ENCODE assay signal across 6 cellular contexts in genomic region chr1:228109962-228110488, GRCh38. TPM values are rescaled to one million over a fixed set of nuclear protein-coding genes. Genes with fewer than 3 reads are reported as not detected.
A peak's percentile ranks its signal among the peaks of the same experiment; 100 is the strongest.
DNase-seq lines count a peak whose midpoint lies in the region; ATAC-seq and TF ChIP-seq lines count a peak whose summit lies in the region.

No MANE protein-coding gene starts in this region.

- peak overlapping the region; percentile 93 to 94 for H3K4me3 Mint-ChIP-seq in activated T-cell treated with anti-CD3 and anti-CD28 coated beads, Interleukin-2, amount 50 U/mL, for 72 hours
- H3K4me3 Mint-ChIP-seq in chondrocyte (ENCODE audit: unreplicated experiment) (peak overlapping the region; percentile 89), osteocyte (ENCODE audit: unreplicated experiment) (peak overlapping the region; percentile 89)

- no peak for ATAC-seq in activated T-cell treated with anti-CD3 and anti-CD28 coated beads, Interleukin-2, amount 50 U/mL, for 72 hours (replicated peaks in 1 of 2)
- ATAC-seq in HG02973 (IDR thresholded peaks at IDR 0.05; ENCODE audit: unreplicated experiment), result no peak

- H3K27me3 Mint-ChIP-seq in activated T-cell treated with anti-CD3 and anti-CD28 coated beads, Interleukin-2, amount 50 U/mL, for 72 hours (ENCODE audit: low read depth), result no peaks in the 10 kb centered on the region
- no peaks in the 10 kb centered on the region for H3K27me3 Mint-ChIP-seq in chondrocyte (ENCODE audit: low read depth)
- no peaks in the 10 kb centered on the region for H3K27me3 Mint-ChIP-seq in osteocyte (ENCODE audit: unreplicated experiment)

- H3K9me3 Mint-ChIP-seq in activated T-cell treated with anti-CD3 and anti-CD28 coated beads, Interleukin-2, amount 50 U/mL, for 72 hours, result no peaks in the 10 kb centered on the region
- H3K9me3 Mint-ChIP-seq in chondrocyte (ENCODE audit: low read depth), result no peaks in the 10 kb centered on the region
- H3K9me3 Mint-ChIP-seq in osteocyte (ENCODE audit: unreplicated experiment), result no peaks in the 10 kb centered on the region

- DNase-seq in activated T-cell treated with anti-CD3 and anti-CD28 coated beads, Interleukin-2, amount 50 U/mL, for 72 hours, result no peak
- DNase-seq in activated T-cell treated with anti-CD3 and anti-CD28 coated beads, Interleukin-2, amount 50 U/mL, for 48 hours, result no peak
- no peak for DNase-seq in chondrocyte (ENCODE audit: low spot score)
- no peak for DNase-seq in osteocyte (ENCODE audit: extremely low spot score, unreplicated experiment)
- no peak for DNase-seq in AML-193 (lab: John Stamatoyannopoulos, UW)

- H3K4me1 Mint-ChIP-seq in activated T-cell treated with anti-CD3 and anti-CD28 coated beads, Interleukin-2, amount 50 U/mL, for 72 hours (ENCODE audit: low read depth), result peaks cover 33% of the 10 kb centered on the region
- peaks cover 22% of the 10 kb centered on the region for H3K4me1 Mint-ChIP-seq in chondrocyte (ENCODE audit: low read depth)
- peaks cover 16% of the 10 kb centered on the region for H3K4me1 Mint-ChIP-seq in osteocyte (ENCODE audit: unreplicated experiment)

- no peak for TF ChIP-seq CTCF in chondrocyte (IDR thresholded peaks at IDR 0.05)
- TF ChIP-seq CTCF in osteocyte (IDR thresholded peaks at IDR 0.05), result no peak

- H3K36me3 Mint-ChIP-seq in activated T-cell treated with anti-CD3 and anti-CD28 coated beads, Interleukin-2, amount 50 U/mL, for 72 hours (ENCODE audit: insufficient read depth in 2 of 2), result peaks cover 0 to 2% of the 10 kb centered on the region in 2 donors
- H3K36me3 Mint-ChIP-seq in chondrocyte (ENCODE audit: low read depth) (peaks cover 4% of the 10 kb centered on the region), osteocyte (ENCODE audit: unreplicated experiment) (peaks cover 2% of the 10 kb centered on the region)

- peak overlapping the region; percentile 95 for H3K27ac Mint-ChIP-seq in activated T-cell treated with anti-CD3 and anti-CD28 coated beads, Interleukin-2, amount 50 U/mL, for 72 hours
- H3K27ac Mint-ChIP-seq in chondrocyte (ENCODE audit: unreplicated experiment) (peak overlapping the region; percentile 93), osteocyte (ENCODE audit: unreplicated experiment) (peak overlapping the region; percentile 87)

RNA-seq across cellular contexts. Expression of gene MRPL55, which starts 0.9 kb away (rescaled TPM):
- 10 to 100 TPM; 36.1 to 36.7 TPM for total RNA-seq in activated T-cell treated with anti-CD3 and anti-CD28 coated beads, Interleukin-2, amount 50 U/mL, for 72 hours
- total RNA-seq in chondrocyte (45.4 to 75.6 TPM (median 48.6 TPM) in 3 replicates), osteocyte (46.1 and 47.4 TPM in 2 replicates)

RNA-seq across cellular contexts. Expression of gene C1orf35, which starts 6.9 kb away (rescaled TPM):
- 10 to 100 TPM; 18.2 to 27.3 TPM for total RNA-seq in activated T-cell treated with anti-CD3 and anti-CD28 coated beads, Interleukin-2, amount 50 U/mL, for 72 hours
- total RNA-seq in chondrocyte (12.9 to 15.1 TPM (median 13.3 TPM) in 3 replicates), osteocyte (13.0 and 13.6 TPM in 2 replicates)

RNA-seq across cellular contexts. Expression of gene ARF1, which starts 27.5 kb away (rescaled TPM):
- 100 to 1,000 TPM; 327 to 369 TPM for total RNA-seq in activated T-cell treated with anti-CD3 and anti-CD28 coated beads, Interleukin-2, amount 50 U/mL, for 72 hours
- total RNA-seq in chondrocyte (339 to 392 TPM (median 351 TPM) in 3 replicates), osteocyte (305 and 306 TPM in 2 replicates)

RNA-seq across cellular contexts. Expression of gene GUK1, which starts 30.1 kb away (rescaled TPM):
- 100 to 1,000 TPM; 130 to 148 TPM for total RNA-seq in activated T-cell treated with anti-CD3 and anti-CD28 coated beads, Interleukin-2, amount 50 U/mL, for 72 hours
- total RNA-seq in chondrocyte (155 to 196 TPM (median 189 TPM) in 3 replicates), osteocyte (150 and 166 TPM in 2 replicates)

RNA-seq across cellular contexts. Expression of gene GJC2, which starts 39.7 kb away (rescaled TPM):
- total RNA-seq in activated T-cell treated with anti-CD3 and anti-CD28 coated beads, Interleukin-2, amount 50 U/mL, for 72 hours, result under 1 TPM; 0.77 to 0.93 TPM
- total RNA-seq in chondrocyte (1.5 to 2.0 TPM (median 1.8 TPM) in 3 replicates), osteocyte (1.6 TPM in 2 replicates)
